ENCODE assay signal across 13 cellular contexts in genomic region chr11:114147389-114148382, GRCh38.
DNase-seq lines count a peak whose midpoint lies in the region; ATAC-seq and TF ChIP-seq lines count a peak whose summit lies in the region.
"Had no signal": no experiment of that assay in that cellular context is flagged by ENCODE, and none has a peak within 500 bp of the region (broad histone marks: within the 10 kb centered on the region; RNA-seq: fewer than 3 reads in every experiment).

No MANE protein-coding gene starts in this region.

- CTCF ChIA-PET in MCF 10A (lab: Yijun Ruan, JAX), result interaction anchor here (0.5 to 1.2 kb wide), 4 partner anchors 21 to 92 kb away, joined by 3 to 4 read pairs (median 3); no protein-coding TSS in a partner anchor
- CTCF ChIA-PET in mammary epithelial cell (lab: Charles Lee; ENCODE audit: low non-redundant PET), result interaction anchor here (0.6 kb wide), 1 partner anchor 14 kb away, joined by 3 read pairs; no protein-coding TSS in a partner anchor

- in situ Hi-C loops in mammary epithelial cell (cut with MboI; ENCODE audit: low sequenced_read_pairs in 2 of 2), result no loop called here

- no peak overlapping the region for H3K4ac ChIP-seq in neuronal stem cell (ENCODE audit: low read length)

- no peaks in the 10 kb centered on the region for H3K36me3 ChIP-seq in mammary epithelial cell (ENCODE audit: insufficient read depth, low read length)
- H3K36me3 ChIP-seq in gastroesophageal sphincter, result peaks cover 0 to 14% of the 10 kb centered on the region in 2 donors
- H3K36me3 ChIP-seq in neuronal stem cell (replicated peaks in 1 of 2; ENCODE audit: control insufficient read depth in 2 of 2, insufficient read depth in 2 of 2, low read length in 2 of 2), result peaks cover 0 to 2% of the 10 kb centered on the region in 2 donors
- no peaks in the 10 kb centered on the region for H3K36me3 ChIP-seq in vagina

- peak; percentile 61 for ATAC-seq in gastroesophageal sphincter
- no peak for ATAC-seq in HG03175 (IDR thresholded peaks at IDR 0.05; ENCODE audit: unreplicated experiment)
- ATAC-seq: stimulated activated naive CD8-positive, alpha-beta T cell treated with anti-CD3 and anti-CD28 coated beads, Interleukin-15, Interleukin-2, amounts not matched to agents 100 U/mL and 50 U/mL, for 24 hours had no signal

- H3K27ac Mint-ChIP-seq in MCF 10A (ENCODE audit: low read depth, unreplicated experiment), result peak overlapping the region; percentile 99

- no peak for TF ChIP-seq EP300 in gastroesophageal sphincter (IDR thresholded peaks at IDR 0.05)

- BruUV-seq in MCF 10A (replicated peaks; lab: Mats Ljungman, UMichigan) (no TSS peak), mammary epithelial cell (replicated peaks; lab: Mats Ljungman, UMichigan) (no TSS peak)

- intact Hi-C loops in MCF 10A (cut with micrococcal nuclease) (no loop called here), mammary epithelial cell (cut with micrococcal nuclease) (no loop called here), vagina (cut with DNase I) (no loop called here)

- H3K4me1 ChIP-seq in mammary epithelial cell (ENCODE audit: insufficient read depth, low read length) (no peaks in the 10 kb centered on the region), gastroesophageal sphincter (peaks cover 37 to 100% (median 82%) of the 10 kb centered on the region in 3 donors), neuronal stem cell (ENCODE audit: control insufficient read depth in 2 of 2, insufficient read depth in 1 of 2, low read depth in 1 of 2, low read length in 2 of 2) (peaks cover 30 to 41% of the 10 kb centered on the region in 2 donors), vagina (peaks cover 95% of the 10 kb centered on the region)

- H3K9me3 Mint-ChIP-seq in MCF 10A (ENCODE audit: unreplicated experiment), result no peaks in the 10 kb centered on the region

- H4K91ac ChIP-seq in neuronal stem cell (ENCODE audit: low read depth, low read length, poor library complexity), result no peak overlapping the region

- H2AK5ac ChIP-seq in neuronal stem cell (ENCODE audit: low read depth, low read length), result no peak overlapping the region

- POLR2A ChIA-PET in MCF 10A (lab: Yijun Ruan, JAX), result interaction anchor here (0.8 to 7.6 kb wide), 12 partner anchors 11 to 95 kb away, joined by 3 to 79 read pairs (median 6); no protein-coding TSS in a partner anchor

- H3K9ac ChIP-seq in mammary epithelial cell (ENCODE audit: insufficient read depth, low read length), result no peak overlapping the region
- H3K9ac ChIP-seq in neuronal stem cell (ENCODE audit: low read depth, low read length, poor library complexity), result no peak overlapping the region

- peak overlapping the region; percentile 30 for H3K18ac ChIP-seq in neuronal stem cell (ENCODE audit: low read length)

- H3K4me2 ChIP-seq in mammary epithelial cell (ENCODE audit: insufficient read depth, low read depth, low read length), result no peak overlapping the region
- H3K4me2 ChIP-seq in neuronal stem cell (ENCODE audit: insufficient read depth, low read length, poor library complexity, severe bottlenecking), result no peak overlapping the region

- no peak overlapping the region for H3K23ac ChIP-seq in neuronal stem cell (ENCODE audit: low read depth, low read length, poor library complexity)

- H3K36me3 Mint-ChIP-seq in MCF 10A (ENCODE audit: insufficient read depth, unreplicated experiment), result peaks cover 97% of the 10 kb centered on the region

- H3K14ac ChIP-seq in neuronal stem cell (ENCODE audit: low read length), result no peak overlapping the region

- DNase-seq in MCF 10A (ENCODE audit: unreplicated experiment) (no peak), mammary epithelial cell (no peak), neuronal stem cell (ENCODE audit: low spot score) (no peak), vagina (ENCODE audit: extremely low spot score in 2 of 2) (no peak), activated gamma-delta T cell treated with Interleukin-2 at 50 U/mL for 16 hours (no peak), T-helper 1 cell (no peak)
- DNase-seq: 8988T; hippocampal formation; NCI-H2081 treated with DMSO at 0.1 percent for 48 hours; stimulated activated naive CD8-positive, alpha-beta T cell treated with anti-CD3 and anti-CD28 coated beads, Interleukin-15, Interleukin-2, amounts not matched to agents 100 U/mL and 50 U/mL, for 24 hours; SW 1271 had no signal

- no peak overlapping the region for H2BK120ac ChIP-seq in neuronal stem cell (ENCODE audit: low read depth, low read length)

- H2AFZ ChIP-seq in mammary epithelial cell (ENCODE audit: low read depth, low read length), result no peak overlapping the region
- H2AFZ ChIP-seq in neuronal stem cell (ENCODE audit: low read length), result no peak overlapping the region

- H4K20me1 ChIP-seq in mammary epithelial cell (ENCODE audit: insufficient read depth, low read length), result no peaks in the 10 kb centered on the region

- H3K4me3 Mint-ChIP-seq in MCF 10A (ENCODE audit: unreplicated experiment), result no peak overlapping the region

- H3K27ac ChIP-seq in mammary epithelial cell (ENCODE audit: insufficient read depth, low read depth, low read length), result no peak overlapping the region
- peak overlapping the region; percentile 48 to 99 (median 80) for H3K27ac ChIP-seq in gastroesophageal sphincter
- H3K27ac ChIP-seq in neuronal stem cell (replicated peaks; ENCODE audit: low read length), result peak overlapping the region; percentile 32
- H3K27ac ChIP-seq in vagina, result peak overlapping the region; percentile 95

- H2BK15ac ChIP-seq in neuronal stem cell (ENCODE audit: low read length), result no peak overlapping the region

- no peaks in the 10 kb centered on the region for H3K79me2 ChIP-seq in mammary epithelial cell (ENCODE audit: insufficient read depth, low read length)

- H3K27me3 Mint-ChIP-seq in MCF 10A (ENCODE audit: insufficient read depth, unreplicated experiment), result no peaks in the 10 kb centered on the region

- no peak overlapping the region for H3K4me3 ChIP-seq in mammary epithelial cell (replicated peaks in 1 of 3; ENCODE audit: insufficient read depth in 1 of 3, low read depth in 2 of 3, low read length in 3 of 3)
- H3K4me3 ChIP-seq in gastroesophageal sphincter, result no peak overlapping the region
- H3K4me3 ChIP-seq in neuronal stem cell (ENCODE audit: low read length in 2 of 2), result no peak overlapping the region
- H3K4me3 ChIP-seq in vagina, result no peak overlapping the region

- H4K8ac ChIP-seq in neuronal stem cell (ENCODE audit: low read depth, low read length), result no peak overlapping the region

- H3K79me1 ChIP-seq in neuronal stem cell (ENCODE audit: low read depth, low read length), result peaks cover 7% of the 10 kb centered on the region

- no peak for TF ChIP-seq POLR2A in gastroesophageal sphincter (IDR thresholded peaks at IDR 0.05)
- no peak for TF ChIP-seq POLR2A in vagina (IDR thresholded peaks at IDR 0.05)

- no peak for TF ChIP-seq CTCF in MCF 10A (IDR thresholded peaks at IDR 0.05; ENCODE audit: unreplicated experiment)
- TF ChIP-seq CTCF in mammary epithelial cell (conservative IDR thresholded peaks at IDR 0.05 in 1 of 2, IDR thresholded peaks at IDR 0.05 in 1 of 2; ENCODE audit: extremely low read depth in 1 of 2, insufficient read depth in 1 of 2, low read depth in 1 of 2, low read length in 2 of 2), result no peak
- no peak for TF ChIP-seq CTCF in gastroesophageal sphincter (IDR thresholded peaks at IDR 0.05)
- no peak for TF ChIP-seq CTCF in vagina (IDR thresholded peaks at IDR 0.05)

- H3K9me3 ChIP-seq in mammary epithelial cell (replicated peaks; ENCODE audit: insufficient read depth, low read length) (no peaks in the 10 kb centered on the region), gastroesophageal sphincter (no peaks in the 10 kb centered on the region), neuronal stem cell (replicated peaks in 1 of 2; ENCODE audit: control insufficient read depth in 2 of 2, insufficient read depth in 1 of 2, low read depth in 1 of 2, low read length in 2 of 2) (no peaks in the 10 kb centered on the region), vagina (no peaks in the 10 kb centered on the region)

- WGBS in mammary epithelial cell (ENCODE audit: low coverage, missing lambda C conversion rate), result 52% methylated on average over 10 of the region's 10 CpGs
- WGBS in gastroesophageal sphincter (ENCODE audit: low coverage in 1 of 2), 2 donors, result 48 to 61% methylated on average over 8 to 10 of the region's 10 CpGs
- WGBS in neuronal stem cell (ENCODE audit: extremely low coverage in 2 of 2, insufficient read length in 2 of 2, insufficient replicate concordance in 1 of 2), 2 donors, result no CpG with 5 or more reads among the region's 10 CpGs

- dilution Hi-C loops in mammary epithelial cell (cut with HindIII; ENCODE audit: low sequenced_read_pairs), result no loop called here

- peaks cover 70% of the 10 kb centered on the region for H3K4me1 Mint-ChIP-seq in MCF 10A (ENCODE audit: insufficient read depth, unreplicated experiment)

- no peak overlapping the region for H2BK5ac ChIP-seq in neuronal stem cell (ENCODE audit: low read length)

- no peak overlapping the region for H2BK12ac ChIP-seq in neuronal stem cell (ENCODE audit: low read length)

- H3K27me3 ChIP-seq in mammary epithelial cell (ENCODE audit: insufficient read depth, low read length) (no peaks in the 10 kb centered on the region), gastroesophageal sphincter (no peaks in the 10 kb centered on the region), neuronal stem cell (ENCODE audit: control insufficient read depth in 3 of 3, insufficient read depth in 3 of 3, low read depth in 1 of 3, low read length in 3 of 3) (no peaks in the 10 kb centered on the region), vagina (no peaks in the 10 kb centered on the region)
